Comparison of ENCODE assay signal across 31 cellular contexts in the genomic region with DNA sequence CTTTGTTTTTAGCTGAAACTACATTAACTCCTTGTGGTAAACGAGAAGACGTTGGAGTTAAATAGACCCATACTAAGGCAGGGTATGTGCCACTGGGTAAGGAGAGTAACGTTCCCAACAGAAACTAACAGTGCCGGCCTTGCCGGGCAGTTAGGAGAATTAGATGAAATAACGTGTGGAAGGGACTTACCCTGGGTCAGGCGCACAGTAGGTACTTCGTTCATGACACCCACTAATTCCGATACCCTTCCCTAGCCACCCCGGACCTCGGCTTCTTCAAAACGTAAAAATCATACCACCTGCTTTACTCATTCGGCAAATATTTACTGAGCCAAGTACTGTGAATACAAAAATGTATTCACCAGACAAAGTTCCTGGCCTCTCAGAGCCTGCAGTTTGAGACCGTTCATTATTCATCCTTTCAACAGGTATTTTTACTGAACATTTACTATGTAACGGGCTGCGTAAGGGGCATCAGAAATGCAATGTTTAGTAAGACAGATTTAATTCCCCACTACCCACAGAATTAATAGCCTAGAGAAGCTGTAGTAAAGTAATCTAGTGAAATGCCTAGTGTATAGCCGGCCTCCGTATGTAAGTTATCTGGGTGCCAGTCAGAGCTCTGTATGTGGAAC. TPM values are rescaled to one million over a fixed set of nuclear protein-coding genes. Genes with fewer than 3 reads are reported as not detected.
"Had no signal": no experiment of that assay in that cellular context is flagged by ENCODE, and none has a peak within 500 bp of the region (broad histone marks: within the 10 kb centered on the region; RNA-seq: fewer than 3 reads in every experiment).

No MANE protein-coding gene starts in this region.

- H3K9me3 Mint-ChIP-seq: activated CD4-positive, alpha-beta T cell treated with anti-CD3 and anti-CD28 coated beads, Interleukin-2, amount 10 ng/mL, durations not matched to agents 24 days and 14 days; activated CD8-positive, alpha-beta T cell treated with anti-CD3 and anti-CD28 coated beads for 36 hours; activated naive CD8-positive, alpha-beta T cell treated with anti-CD3 and anti-CD28 coated beads for 36 hours; activated T-cell treated with anti-CD3 and anti-CD28 coated beads, Interleukin-2, amount 50 U/mL, for 72 hours; activated T-helper 17 cell treated with anti-CD3 and anti-CD28 coated beads, Interleukin-2, amount 50 U/mL, for 72 hours had no signal

- H3K36me3 Mint-ChIP-seq: activated naive CD8-positive, alpha-beta T cell treated with anti-CD3 and anti-CD28 coated beads for 36 hours had no signal

- H3K27me3 ChIP-seq: ascending aorta, Peyer's patch, SJCRH30 had no signal

- H3K27ac ChIP-seq: ascending aorta, Peyer's patch, RWPE1, SJCRH30, SK-N-MC, WERI-Rb-1 had no signal

- H3K4me3 ChIP-seq: ascending aorta, Peyer's patch, SJCRH30, SK-N-MC had no signal

- ATAC-seq: activated CD8-positive, alpha-beta T cell treated with anti-CD3 and anti-CD28 coated beads for 36 hours; activated T-cell treated with anti-CD3 and anti-CD28 coated beads, Interleukin-2, amount 50 U/mL, for 72 hours; activated T-helper 17 cell treated with anti-CD3 and anti-CD28 coated beads, Interleukin-2, amount 50 U/mL, for 72 hours; Right ventricle myocardium inferior had no signal

- H3K4me1 ChIP-seq: ascending aorta, Peyer's patch, SJCRH30 had no signal

- DNase-seq: activated CD4-positive, alpha-beta T cell treated with anti-CD3 and anti-CD28 coated beads, Interleukin-2, amount 10 ng/mL, durations not matched to agents 24 days and 14 days; activated CD4-positive, alpha-beta T cell treated with anti-CD3 and anti-CD28 coated beads, Interleukin-2, amount 50 U/mL, for 4 hours; activated CD8-positive, alpha-beta T cell treated with anti-CD3 and anti-CD28 coated beads for 36 hours; activated effector memory CD4-positive, alpha-beta T cell treated with anti-CD3 and anti-CD28 coated beads, Interleukin-2, amount 50 U/mL, for 16 hours; activated naive CD4-positive, alpha-beta T cell; activated naive CD4-positive, alpha-beta T cell treated with anti-CD3 and anti-CD28 coated beads, Interleukin-2, amount 50 U/mL, for 16 hours; activated naive CD8-positive, alpha-beta T cell treated with anti-CD3 and anti-CD28 coated beads for 36 hours; activated T-cell treated with anti-CD3 and anti-CD28 coated beads, Interleukin-2, amount 50 U/mL, for 1 hour; activated T-cell treated with anti-CD3 and anti-CD28 coated beads, Interleukin-2, amount 50 U/mL, for 72 hours; amygdala; NCI-H1105; NCI-H1417 treated with DMSO at 0.1 percent for 48 hours; NCI-H1930; NCI-H2081 treated with DMSO at 0.1 percent for 48 hours; NCI-H345; NCI-H524 treated with DMSO at 0.1 percent for 48 hours; Peyer's patch; SJCRH30; T1000; WERI-Rb-1 had no signal

- H3K4me3 Mint-ChIP-seq: activated CD4-positive, alpha-beta T cell treated with anti-CD3 and anti-CD28 coated beads, Interleukin-2, amount 10 ng/mL, durations not matched to agents 24 days and 14 days; activated CD8-positive, alpha-beta T cell treated with anti-CD3 and anti-CD28 coated beads for 36 hours; activated naive CD8-positive, alpha-beta T cell treated with anti-CD3 and anti-CD28 coated beads for 36 hours; activated T-cell treated with anti-CD3 and anti-CD28 coated beads, Interleukin-2, amount 50 U/mL, for 72 hours; activated T-helper 17 cell treated with anti-CD3 and anti-CD28 coated beads, Interleukin-2, amount 50 U/mL, for 72 hours had no signal

- H3K4me1 Mint-ChIP-seq: activated CD4-positive, alpha-beta T cell treated with anti-CD3 and anti-CD28 coated beads, Interleukin-2, amount 10 ng/mL, durations not matched to agents 24 days and 14 days; activated naive CD8-positive, alpha-beta T cell treated with anti-CD3 and anti-CD28 coated beads for 36 hours; activated T-helper 17 cell treated with anti-CD3 and anti-CD28 coated beads, Interleukin-2, amount 50 U/mL, for 72 hours had no signal

- H3K9me3 ChIP-seq: ascending aorta, Peyer's patch, SJCRH30 had no signal

- H3K36me3 ChIP-seq: ascending aorta, Peyer's patch, SJCRH30, WERI-Rb-1 had no signal

- H3K27ac Mint-ChIP-seq: activated CD4-positive, alpha-beta T cell treated with anti-CD3 and anti-CD28 coated beads, Interleukin-2, amount 10 ng/mL, durations not matched to agents 24 days and 14 days; activated CD8-positive, alpha-beta T cell treated with anti-CD3 and anti-CD28 coated beads for 36 hours; activated naive CD8-positive, alpha-beta T cell treated with anti-CD3 and anti-CD28 coated beads for 36 hours; activated T-cell treated with anti-CD3 and anti-CD28 coated beads, Interleukin-2, amount 50 U/mL, for 72 hours; activated T-helper 17 cell treated with anti-CD3 and anti-CD28 coated beads, Interleukin-2, amount 50 U/mL, for 72 hours had no signal

RNA-seq across cellular contexts. Expression of a gene that starts 3.2 kb away (rescaled TPM):
- total RNA-seq: activated CD4-positive, alpha-beta T cell treated with anti-CD3 and anti-CD28 coated beads, Interleukin-2, amount 10 ng/mL, durations not matched to agents 24 days and 14 days; activated CD8-positive, alpha-beta memory T cell treated with anti-CD3 and anti-CD28 coated beads for 36 hours; activated CD8-positive, alpha-beta T cell treated with anti-CD3 and anti-CD28 coated beads for 36 hours; activated naive CD8-positive, alpha-beta T cell treated with anti-CD3 and anti-CD28 coated beads for 36 hours; activated T-cell treated with anti-CD3 and anti-CD28 coated beads, Interleukin-2, amount 50 U/mL, for 72 hours; activated T-helper 17 cell treated with anti-CD3 and anti-CD28 coated beads, Interleukin-2, amount 50 U/mL, for 72 hours; ascending aorta; cardiac septum; MCF 10A; NCI-H460; Peyer's patch; Right ventricle myocardium inferior; SJCRH30; T-helper 1 cell treated with Interleukin-12 subunit alpha and Interleukin-12 subunit beta and Interleukin-4 antibody, amounts not matched to agents 30 ng/mL and 1 ng/mL, for 36 hours; T-helper 2 cell treated with Interferon-gamma antibody and Interleukin-4, amounts not matched to agents 100 ng/mL and 5 ng/mL, for 36 hours had no signal
